Comparison of ENCODE assay signal across 13 cellular contexts in the genomic region with DNA sequence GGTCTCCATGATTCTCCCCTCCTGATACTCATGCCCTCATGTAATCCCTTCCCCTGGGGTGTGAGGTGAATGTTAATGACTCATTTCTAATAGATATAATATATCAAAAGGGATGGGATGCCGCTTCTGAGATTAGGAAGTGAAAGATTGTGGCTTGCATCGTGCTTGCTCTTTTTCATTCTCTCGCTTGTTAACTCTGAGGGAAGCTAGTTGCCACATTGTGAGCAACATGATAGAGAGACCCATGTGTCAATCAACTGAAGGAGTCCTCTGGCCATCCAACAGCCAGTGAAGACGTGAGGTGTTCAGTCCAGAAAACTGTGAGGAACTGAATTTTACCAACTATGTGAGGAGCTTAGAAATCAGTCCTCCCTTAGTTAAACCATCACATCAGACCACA.
DNase-seq lines count a peak whose midpoint lies in the region; ATAC-seq lines count a peak whose summit lies in the region.
"Had no signal": no experiment of that assay in that cellular context is flagged by ENCODE, and none has a peak within 500 bp of the region (broad histone marks: within the 10 kb centered on the region; RNA-seq: fewer than 3 reads in every experiment).

No MANE protein-coding gene starts in this region.

- H3K9me3 Mint-ChIP-seq in memory B cell: no peaks in the 10 kb centered on the region
- peaks cover 2% of the 10 kb centered on the region for H3K9me3 Mint-ChIP-seq in stimulated activated effector memory CD8-positive, alpha-beta T cell treated with anti-CD3 and anti-CD28 coated beads, Interleukin-12 subunit alpha, Interleukin-12 subunit beta, amount 100 ng/mL, for 72 hours
- H3K9me3 Mint-ChIP-seq: activated naive CD4-positive, alpha-beta T cell treated with anti-CD3 and anti-CD28 coated beads, Interleukin-2, amount 50 U/mL, for 24 hours had no signal

- peak; percentile 97 for ATAC-seq in GM18909 (IDR thresholded peaks at IDR 0.05; ENCODE audit: poor library complexity, unreplicated experiment)
- peak; percentile 87 for ATAC-seq in GM21529 (IDR thresholded peaks at IDR 0.05; ENCODE audit: unreplicated experiment)
- peak; percentile 83 for ATAC-seq in HG03095 (IDR thresholded peaks at IDR 0.05; ENCODE audit: unreplicated experiment)
- ATAC-seq in memory B cell (ENCODE audit: low read depth): peak; percentile 84
- ATAC-seq in stimulated activated effector memory CD8-positive, alpha-beta T cell treated with anti-CD3 and anti-CD28 coated beads, Interleukin-12 subunit alpha, Interleukin-12 subunit beta, amount 100 ng/mL, for 72 hours: no peak
- ATAC-seq: naive thymus-derived CD4-positive, alpha-beta T cell; SK-N-SH treated with all-trans-retinoic acid at 6 μM for 48 hours had no signal

- H3K27ac Mint-ChIP-seq in memory B cell: peak overlapping the region; percentile 41
- no peak overlapping the region for H3K27ac Mint-ChIP-seq in stimulated activated effector memory CD8-positive, alpha-beta T cell treated with anti-CD3 and anti-CD28 coated beads, Interleukin-12 subunit alpha, Interleukin-12 subunit beta, amount 100 ng/mL, for 72 hours
- H3K27ac Mint-ChIP-seq: activated naive CD4-positive, alpha-beta T cell treated with anti-CD3 and anti-CD28 coated beads, Interleukin-2, amount 50 U/mL, for 24 hours; naive thymus-derived CD4-positive, alpha-beta T cell had no signal

- H3K36me3 Mint-ChIP-seq in memory B cell: no peaks in the 10 kb centered on the region
- no peaks in the 10 kb centered on the region for H3K36me3 Mint-ChIP-seq in stimulated activated effector memory CD8-positive, alpha-beta T cell treated with anti-CD3 and anti-CD28 coated beads, Interleukin-12 subunit alpha, Interleukin-12 subunit beta, amount 100 ng/mL, for 72 hours
- H3K36me3 Mint-ChIP-seq: activated naive CD4-positive, alpha-beta T cell treated with anti-CD3 and anti-CD28 coated beads, Interleukin-2, amount 50 U/mL, for 24 hours had no signal

- H3K4me3 Mint-ChIP-seq in memory B cell: no peak overlapping the region
- no peak overlapping the region for H3K4me3 Mint-ChIP-seq in stimulated activated effector memory CD8-positive, alpha-beta T cell treated with anti-CD3 and anti-CD28 coated beads, Interleukin-12 subunit alpha, Interleukin-12 subunit beta, amount 100 ng/mL, for 72 hours
- H3K4me3 Mint-ChIP-seq: activated naive CD4-positive, alpha-beta T cell treated with anti-CD3 and anti-CD28 coated beads, Interleukin-2, amount 50 U/mL, for 24 hours; naive thymus-derived CD4-positive, alpha-beta T cell had no signal

- H3K27me3 Mint-ChIP-seq in memory B cell: no peaks in the 10 kb centered on the region
- H3K27me3 Mint-ChIP-seq: activated naive CD4-positive, alpha-beta T cell treated with anti-CD3 and anti-CD28 coated beads, Interleukin-2, amount 50 U/mL, for 24 hours had no signal

- no peak for DNase-seq in memory B cell (ENCODE audit: low spot score in 2 of 2)
- no peak for DNase-seq in activated naive CD4-positive, alpha-beta T cell treated with anti-CD3 and anti-CD28 coated beads, Interleukin-2, amount 50 U/mL, for 16 hours
- no peak for DNase-seq in activated naive CD4-positive, alpha-beta T cell treated with Interleukin-2 at 50 U/mL for 16 hours
- DNase-seq in stimulated activated effector memory CD8-positive, alpha-beta T cell treated with anti-CD3 and anti-CD28 coated beads, Interleukin-12 subunit alpha, Interleukin-12 subunit beta, amount 100 ng/mL, for 72 hours (ENCODE audit: low spot score in 2 of 2): no peak
- DNase-seq: activated CD4-positive, alpha-beta T cell treated with anti-CD3 and anti-CD28 coated beads, Interleukin-2, amount 50 U/mL, for 48 hours; naive thymus-derived CD4-positive, alpha-beta T cell; NCI-H1048; uterus had no signal

- H3K4me1 Mint-ChIP-seq in memory B cell: peaks cover 7% of the 10 kb centered on the region
- peaks cover 11% of the 10 kb centered on the region for H3K4me1 Mint-ChIP-seq in stimulated activated effector memory CD8-positive, alpha-beta T cell treated with anti-CD3 and anti-CD28 coated beads, Interleukin-12 subunit alpha, Interleukin-12 subunit beta, amount 100 ng/mL, for 72 hours
- H3K4me1 Mint-ChIP-seq: activated naive CD4-positive, alpha-beta T cell treated with anti-CD3 and anti-CD28 coated beads, Interleukin-2, amount 50 U/mL, for 24 hours had no signal
